8 cellular contexts compared by ENCODE assay signal in genomic region chr9:99040911-99041582, GRCh38.
A peak's percentile ranks its signal among the peaks of the same experiment; 100 is the strongest.
DNase-seq lines count a peak whose midpoint lies in the region; ATAC-seq and TF ChIP-seq lines count a peak whose summit lies in the region.

No MANE protein-coding gene starts in this region.

- H3K9me3 ChIP-seq in RWPE2 (ENCODE audit: severe bottlenecking) = no peaks in the 10 kb centered on the region

- ATAC-seq in RWPE2 (ENCODE audit: low read depth) (peak; percentile 69), HG02840 (IDR thresholded peaks at IDR 0.05; ENCODE audit: low FRiP score, unreplicated experiment) (no peak), GM18870 (IDR thresholded peaks at IDR 0.05; ENCODE audit: unreplicated experiment) (no peak)

- no peak for TF ChIP-seq CTCF in RWPE2 (IDR thresholded peaks at IDR 0.05; ENCODE audit: poor library complexity, severe bottlenecking)
- no peak for TF ChIP-seq CTCF in fibroblast of the aortic adventitia (IDR thresholded peaks at IDR 0.05; ENCODE audit: insufficient read depth, low read length)

- peaks cover 7% of the 10 kb centered on the region for H3K4me1 ChIP-seq in RWPE2 (ENCODE audit: insufficient read depth, poor library complexity, severe bottlenecking)

- no peaks in the 10 kb centered on the region for H3K36me3 ChIP-seq in RWPE2 (ENCODE audit: low read depth)

- peak overlapping the region; percentile 36 for H3K27ac ChIP-seq in RWPE2 (ENCODE audit: poor library complexity, severe bottlenecking)

- DNase-seq in GM04504 (ENCODE audit: low read depth) (peak; percentile 65), RWPE2 (ENCODE audit: low spot score) (no peak), fibroblast of the aortic adventitia (ENCODE audit: low read depth) (peak; percentile 61), skeletal muscle cell (ENCODE audit: low read depth) (peak; percentile 60), HT-29 (ENCODE audit: low spot score) (no peak), ecto neural progenitor cell (ENCODE audit: low spot score) (no peak)

- no peaks in the 10 kb centered on the region for H3K27me3 ChIP-seq in RWPE2 (ENCODE audit: insufficient read depth, poor library complexity, severe bottlenecking)

- H3K4me3 ChIP-seq in RWPE2 (ENCODE audit: severe bottlenecking) (no peak overlapping the region), fibroblast of the aortic adventitia (ENCODE audit: low read depth, low read length) (no peak overlapping the region), skeletal muscle cell (ENCODE audit: low read depth, low read length) (no peak overlapping the region)

Comparison
In these comparisons a context has a peak if more than half of its experiments do, and no peak if none do; other contexts are left out.
1. DNase-seq: peak in GM04504 (single experiment), fibroblast of the aortic adventitia (single experiment) and skeletal muscle cell (single experiment); none in RWPE2 (single experiment), HT-29 (single experiment) and ecto neural progenitor cell (single experiment).